In the genomic region with DNA sequence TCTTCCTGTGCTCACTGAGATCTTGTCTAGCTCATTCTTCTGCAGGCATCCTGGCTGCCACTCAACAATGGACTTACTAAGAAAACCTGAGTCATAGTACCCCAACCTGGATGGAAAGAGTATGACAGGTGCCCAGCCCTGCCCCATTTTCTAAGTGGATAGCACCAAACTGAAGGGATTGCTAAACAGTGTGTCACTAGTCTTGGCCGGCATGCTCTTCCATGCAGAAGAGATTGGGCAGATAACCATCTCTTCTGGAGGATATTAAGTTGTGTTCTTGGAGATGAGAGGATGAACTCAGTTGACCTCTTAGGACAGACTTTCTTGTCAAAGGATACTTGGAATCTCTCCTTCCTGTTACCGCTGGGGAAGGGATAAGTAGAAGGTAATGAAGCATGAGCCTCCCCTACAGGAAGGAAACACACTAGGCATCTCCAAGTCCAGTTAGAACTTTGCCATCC, we compare ENCODE assay signal across 21 cellular contexts.
DNase-seq lines count a peak whose midpoint lies in the region; ATAC-seq and TF ChIP-seq lines count a peak whose summit lies in the region.
"Had no signal": no experiment of that assay in that cellular context is flagged by ENCODE, and none has a peak within 500 bp of the region (broad histone marks: within the 10 kb centered on the region; RNA-seq: fewer than 3 reads in every experiment).

No MANE protein-coding gene starts in this region.

- TF ChIP-seq CTCF in PC-9 (conservative IDR thresholded peaks at IDR 0.05) = no peak

- H3K27ac ChIP-seq in PC-9 (no peak overlapping the region), epithelial cell of prostate (no peak overlapping the region)
- H3K27ac ChIP-seq: upper lobe of right lung had no signal

- no peak overlapping the region for H3K4me3 ChIP-seq in PC-9
- H3K4me3 ChIP-seq: upper lobe of right lung had no signal

- H3K9me2 ChIP-seq in PC-9 (ENCODE audit: insufficient read depth) = no peaks in the 10 kb centered on the region

- H3K79me2 ChIP-seq in PC-9 (ENCODE audit: low read depth) = no peaks in the 10 kb centered on the region

- no peaks in the 10 kb centered on the region for H3K4me1 ChIP-seq in PC-9 (replicated peaks; ENCODE audit: insufficient read depth)
- H3K4me1 ChIP-seq: upper lobe of right lung had no signal

- DNase-seq in LHCN-M2 (ENCODE audit: low read depth) (peak; percentile 33), PC-9 (peak; percentile 6 to 58), epithelial cell of prostate (ENCODE audit: low read depth, low spot score) (peak; percentile 43), renal cortical epithelial cell (ENCODE audit: low read depth) (peak; percentile 21), NCI-H2171 treated with DMSO at 0.1 percent for 48 hours (lab: John Stamatoyannopoulos, UW) (no peak), cerebellar cortex (ENCODE audit: low spot score) (no peak), left lobe of liver (ENCODE audit: low spot score) (no peak)
- DNase-seq: activated CD4-positive, alpha-beta T cell treated with anti-CD3 and anti-CD28 coated beads, Interleukin-2, amount 50 U/mL, for 48 hours; activated T-cell treated with anti-CD3 and anti-CD28 coated beads, Interleukin-2, amount 50 U/mL, for 1 hour; central memory CD4-positive, alpha-beta T cell; COR-L47; erythroblast; left colon; NCI-H2107; NCI-H510A treated with DMSO at 0.1 percent for 48 hours; nephron progenitor cell; posterior cingulate gyrus; stimulated activated CD4-positive, alpha-beta T cell treated with anti-CD3 and anti-CD28 coated beads, Interleukin-4, amount 100 ng/mL, for 4 hours; upper lobe of right lung had no signal

- no peaks in the 10 kb centered on the region for H4K20me1 ChIP-seq in PC-9 (ENCODE audit: insufficient read depth)

- no peaks in the 10 kb centered on the region for H3K27me3 ChIP-seq in PC-9 (ENCODE audit: insufficient read depth, low read depth)
- H3K27me3 ChIP-seq: upper lobe of right lung had no signal

- intact Hi-C loops in PC-9 (cut with micrococcal nuclease; ENCODE audit: unreplicated experiment) = no loop called here

- BruUV-seq in PC-9 (replicated peaks; lab: Mats Ljungman, UMichigan) = no TSS peak

- H3K9me3 ChIP-seq in PC-9 (ENCODE audit: insufficient read depth, low read depth) = no peaks in the 10 kb centered on the region
- H3K9me3 ChIP-seq: upper lobe of right lung had no signal

- H3K4me2 ChIP-seq in PC-9 = no peak overlapping the region

- H2AFZ ChIP-seq in PC-9 = no peak overlapping the region

- no peaks in the 10 kb centered on the region for H3K36me3 ChIP-seq in PC-9 (ENCODE audit: low read depth)
- H3K36me3 ChIP-seq: upper lobe of right lung had no signal

- POLR2A ChIA-PET in PC-9 (lab: Charles Lee; ENCODE audit: unreplicated experiment) = no interaction called here

- no peaks in the 10 kb centered on the region for H3F3A ChIP-seq in PC-9 (ENCODE audit: insufficient read depth, low read depth)

- ATAC-seq in left lobe of liver = no peak
- ATAC-seq: HCT116, HepG2, left colon, upper lobe of right lung had no signal

- CTCF ChIA-PET in PC-9 (lab: Charles Lee) = no interaction called here

Comparison
In these comparisons a context has a peak if more than half of its experiments do, and no peak if none do; other contexts are left out.
1. DNase-seq: peak in LHCN-M2 (single experiment), PC-9 (2 of 2), epithelial cell of prostate (single experiment) and renal cortical epithelial cell (single experiment); none in NCI-H2171 treated with DMSO at 0.1 percent for 48 hours (single experiment), cerebellar cortex (single experiment) and left lobe of liver (single experiment).